8 cellular contexts compared by ENCODE assay signal in the genomic region with DNA sequence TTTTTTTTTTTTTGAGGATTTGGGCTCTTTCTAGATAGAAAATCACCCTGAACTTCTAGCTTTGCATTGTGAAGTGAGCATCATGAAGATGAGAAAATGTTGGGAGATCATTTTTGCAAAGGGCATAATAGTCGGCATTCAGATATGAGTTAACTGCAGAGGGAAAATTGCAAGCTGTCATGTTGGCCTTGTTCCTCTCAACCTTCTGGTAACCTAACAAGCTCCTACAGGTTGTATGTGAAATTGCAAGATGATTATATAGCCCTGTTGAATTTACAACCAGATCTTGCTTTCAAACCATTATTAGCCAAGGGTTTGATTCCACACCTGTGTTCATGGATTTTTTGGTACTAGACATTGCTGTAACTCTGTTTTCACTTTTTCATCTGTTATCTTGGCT. TPM values are rescaled to one million over a fixed set of nuclear protein-coding genes. Genes with fewer than 3 reads are reported as not detected.
DNase-seq lines count a peak whose midpoint lies in the region; ATAC-seq and TF ChIP-seq lines count a peak whose summit lies in the region.

No MANE protein-coding gene starts in this region.

- H3K36me3 ChIP-seq in gastroesophageal sphincter (peaks cover 0 to 20% of the 10 kb centered on the region in 2 donors), neuronal stem cell (replicated peaks in 1 of 2; ENCODE audit: control insufficient read depth in 2 of 2, insufficient read depth in 2 of 2, low read length in 2 of 2) (peaks cover 2 to 46% of the 10 kb centered on the region in 2 donors)

- no peak overlapping the region for H3K23ac ChIP-seq in neuronal stem cell (ENCODE audit: low read depth, low read length, poor library complexity)

- no peak overlapping the region for H3K4me2 ChIP-seq in neuronal stem cell (ENCODE audit: insufficient read depth, low read length, poor library complexity, severe bottlenecking)

- no peak overlapping the region for H2AFZ ChIP-seq in neuronal stem cell (ENCODE audit: low read length)

- no peak overlapping the region for H3K14ac ChIP-seq in neuronal stem cell (ENCODE audit: low read length)

- intact Hi-C loops in sciatic nerve (cut with DNase I), result no loop called here

- 47 to 56% methylated on average over 1 of the region's 1 CpG for WGBS in gastroesophageal sphincter (ENCODE audit: low coverage in 1 of 2), 2 donors
- no CpG with 5 or more reads among the region's 1 CpG for WGBS in neuronal stem cell (ENCODE audit: extremely low coverage in 2 of 2, insufficient read length in 2 of 2, insufficient replicate concordance in 1 of 2), 2 donors

- no peak overlapping the region for H4K91ac ChIP-seq in neuronal stem cell (ENCODE audit: low read depth, low read length, poor library complexity)

- H2BK120ac ChIP-seq in neuronal stem cell (ENCODE audit: low read depth, low read length), result no peak overlapping the region

- peaks cover 50% of the 10 kb centered on the region for H3K4me1 Mint-ChIP-seq in T-helper 17 cell

- H4K8ac ChIP-seq in neuronal stem cell (ENCODE audit: low read depth, low read length), result no peak overlapping the region

- TF ChIP-seq CTCF in HL-60 (IDR thresholded peaks at IDR 0.05; ENCODE audit: insufficient read depth, low read length) (peak; percentile 14), gastroesophageal sphincter (IDR thresholded peaks at IDR 0.05) (peak in 2 of 4 experiments; percentile 20 to 27)

- H3K4me1 ChIP-seq in gastroesophageal sphincter (peaks cover 7 to 54% (median 11%) of the 10 kb centered on the region in 3 donors), neuronal stem cell (ENCODE audit: control insufficient read depth in 2 of 2, insufficient read depth in 1 of 2, low read depth in 1 of 2, low read length in 2 of 2) (peaks cover 2 to 9% of the 10 kb centered on the region in 2 donors)

- no peaks in the 10 kb centered on the region for H3K36me3 Mint-ChIP-seq in T-helper 17 cell (ENCODE audit: low read depth)

- H2BK15ac ChIP-seq in neuronal stem cell (ENCODE audit: low read length), result no peak overlapping the region

- TF ChIP-seq POLR2A in gastroesophageal sphincter (IDR thresholded peaks at IDR 0.05), result no peak

- no peak for TF ChIP-seq EP300 in gastroesophageal sphincter (IDR thresholded peaks at IDR 0.05)

- DNase-seq in DMS114 treated with DMSO at 0.1 percent for 48 hours (lab: John Stamatoyannopoulos, UW; ENCODE audit: unreplicated experiment) (peak; percentile 36), HL-60 (ENCODE audit: low read depth in 1 of 2, low spot score in 1 of 2) (peak in 1 of 2 experiments; percentile 34), T-helper 17 cell (no peak), glomerular visceral epithelial cell (ENCODE audit: extremely low spot score) (peak; percentile 37), nucleus accumbens (lab: John Stamatoyannopoulos, UW) (no peak), sciatic nerve (ENCODE audit: low spot score) (no peak), neuronal stem cell (ENCODE audit: low spot score) (no peak)

- peak; percentile 22 for ATAC-seq in T-helper 17 cell
- no peak for ATAC-seq in gastroesophageal sphincter
- ATAC-seq in sciatic nerve, result no peak

- H2BK5ac ChIP-seq in neuronal stem cell (ENCODE audit: low read length), result no peak overlapping the region

- H3K27me3 ChIP-seq in HL-60 (ENCODE audit: insufficient read depth, poor library complexity, severe bottlenecking) (no peaks in the 10 kb centered on the region), gastroesophageal sphincter (no peaks in the 10 kb centered on the region), neuronal stem cell (ENCODE audit: control insufficient read depth in 3 of 3, insufficient read depth in 3 of 3, low read depth in 1 of 3, low read length in 3 of 3) (no peaks in the 10 kb centered on the region)

- H3K9me3 ChIP-seq in T-helper 17 cell (ENCODE audit: control insufficient read depth, low read length, poor library complexity, severe bottlenecking) (no peaks in the 10 kb centered on the region), gastroesophageal sphincter (no peaks in the 10 kb centered on the region), neuronal stem cell (replicated peaks in 1 of 2; ENCODE audit: control insufficient read depth in 2 of 2, insufficient read depth in 1 of 2, low read depth in 1 of 2, low read length in 2 of 2) (no peaks in the 10 kb centered on the region)

- no peak overlapping the region for H3K18ac ChIP-seq in neuronal stem cell (ENCODE audit: low read length)

- H3K4me3 ChIP-seq in HL-60 (replicated peaks; ENCODE audit: insufficient read depth, low read length) (peak overlapping the region; percentile 92; the same call in 1 of the 2 replicates), gastroesophageal sphincter (no peak overlapping the region), neuronal stem cell (ENCODE audit: low read length in 2 of 2) (no peak overlapping the region)

- no peak overlapping the region for H2AK5ac ChIP-seq in neuronal stem cell (ENCODE audit: low read depth, low read length)

- H3K79me1 ChIP-seq in neuronal stem cell (ENCODE audit: low read depth, low read length), result peaks cover 5% of the 10 kb centered on the region

- H3K27ac ChIP-seq in HL-60 (replicated peaks) (no peak overlapping the region), gastroesophageal sphincter (no peak overlapping the region), neuronal stem cell (replicated peaks; ENCODE audit: low read length) (no peak overlapping the region)

- no peak overlapping the region for H3K4ac ChIP-seq in neuronal stem cell (ENCODE audit: low read length)

- H3K27me3 Mint-ChIP-seq in T-helper 17 cell, result no peaks in the 10 kb centered on the region

- H2BK12ac ChIP-seq in neuronal stem cell (ENCODE audit: low read length), result no peak overlapping the region

- peak overlapping the region; percentile 91 for H3K27ac Mint-ChIP-seq in T-helper 17 cell

- H3K9ac ChIP-seq in neuronal stem cell (ENCODE audit: low read depth, low read length, poor library complexity), result no peak overlapping the region

- H3K4me3 Mint-ChIP-seq in T-helper 17 cell, result peak overlapping the region; percentile 63

RNA-seq across cellular contexts. Expression of a gene that starts 2.2 kb away (rescaled TPM):
- total RNA-seq in T-helper 17 cell (10 to 100 TPM; 34.7 to 39.7 TPM), gastroesophageal sphincter (10 to 100 TPM; 37.8 to 41.9 (median 41.4) TPM), sciatic nerve (28.2 TPM)
- polyA plus RNA-seq in neuronal stem cell (2013, experiment 1 of 2), result 16.5 TPM
- polyA plus RNA-seq in neuronal stem cell (2013, experiment 2 of 2), result 17.6 TPM

RNA-seq across cellular contexts. Expression of a gene that starts 32.7 kb away (rescaled TPM):
- 10 to 100 TPM; 67.8 to 80.6 TPM for total RNA-seq in T-helper 17 cell
- 10 to 100 TPM; 56.3 to 77.6 (median 60.8) TPM for total RNA-seq in gastroesophageal sphincter
- total RNA-seq in sciatic nerve, result 100 TPM
- polyA plus RNA-seq in neuronal stem cell (2013, experiment 1 of 2), result 27.2 TPM
- polyA plus RNA-seq in neuronal stem cell (2013, experiment 2 of 2), result 27.3 TPM

RNA-seq across cellular contexts. Expression of a gene that starts 45.4 kb away (rescaled TPM):
- total RNA-seq in T-helper 17 cell (10 to 100 TPM; 52.1 to 57.1 TPM), gastroesophageal sphincter (10 to 100 TPM; 25.7 to 30.4 (median 29.2) TPM), sciatic nerve (30.7 TPM)
- 66.5 TPM for polyA plus RNA-seq in neuronal stem cell (2013, experiment 1 of 2)
- polyA plus RNA-seq in neuronal stem cell (2013, experiment 2 of 2), result 66.6 TPM

RNA-seq across cellular contexts. Expression of a gene that starts 53.9 kb away (rescaled TPM):
- total RNA-seq in T-helper 17 cell (1,000 to 10,000 TPM; 1,753 to 1,861 TPM), gastroesophageal sphincter (1,000 to 10,000 TPM in 2 of 4 donors, 100 to 1,000 TPM in 2; 636 to 1,268 (median 935) TPM), sciatic nerve (1,008 TPM)
- 2,607 TPM for polyA plus RNA-seq in neuronal stem cell (2013, experiment 1 of 2)
- polyA plus RNA-seq in neuronal stem cell (2013, experiment 2 of 2), result 2,636 TPM

RNA-seq across cellular contexts. Expression of a gene that starts 55.0 kb away (rescaled TPM):
- total RNA-seq in T-helper 17 cell (1 to 10 TPM; 9.1 to 9.5 TPM), gastroesophageal sphincter (10 to 100 TPM in 3 of 4 donors, 1 to 10 TPM in 1; 7.4 to 25.2 (median 12.9) TPM), sciatic nerve (15.8 TPM)
- polyA plus RNA-seq in neuronal stem cell (2013, experiment 1 of 2), result 24.0 TPM
- 26.2 TPM for polyA plus RNA-seq in neuronal stem cell (2013, experiment 2 of 2)

Comparison
In these comparisons a context has a peak if more than half of its experiments do, and no peak if none do; other contexts are left out.
1. DNase-seq: peak in DMS114 treated with DMSO at 0.1 percent for 48 hours (single experiment) and glomerular visceral epithelial cell (single experiment); none in T-helper 17 cell (0 of 3), nucleus accumbens (0 of 56), sciatic nerve (single experiment) and neuronal stem cell (single experiment).